ENCODE assay signal across 10 cellular contexts in the genomic region with DNA sequence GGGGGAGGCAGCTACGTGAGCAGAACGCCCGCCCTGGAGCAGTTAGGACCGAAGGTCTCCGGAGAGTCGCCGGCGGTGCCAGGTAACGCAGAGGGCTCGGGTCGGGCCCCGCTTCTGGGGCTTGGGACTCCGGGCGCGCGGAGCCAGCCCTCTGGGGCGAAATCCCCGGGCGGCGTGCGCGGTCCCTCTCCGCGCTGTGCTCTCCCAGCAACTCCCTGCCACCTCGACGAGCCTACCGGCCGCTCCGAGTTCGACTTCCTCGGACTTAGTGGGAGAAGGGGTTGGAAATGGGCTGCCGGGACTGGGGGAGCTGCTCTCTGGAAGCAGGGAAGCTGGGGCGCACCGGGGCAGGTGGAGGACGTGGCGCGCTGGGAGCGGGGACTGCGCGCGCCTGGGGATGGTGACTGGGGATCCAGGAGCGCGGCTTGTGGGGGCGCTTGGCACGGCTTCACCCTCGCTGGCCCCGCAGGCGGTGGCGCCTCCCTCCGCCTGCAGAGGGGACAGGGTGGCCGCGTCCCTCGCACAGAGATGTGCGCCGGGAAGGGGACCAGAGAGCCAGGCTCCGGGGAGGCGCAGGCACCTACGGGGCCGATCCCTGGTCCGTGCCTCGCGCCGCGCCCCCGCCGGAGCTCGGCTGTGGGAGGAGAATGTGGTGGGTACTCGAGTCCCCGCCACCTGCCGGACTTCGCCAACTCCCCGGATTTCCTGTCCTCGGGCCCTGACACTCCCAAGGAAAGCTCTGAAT. TPM values are rescaled to one million over a fixed set of nuclear protein-coding genes. Genes with fewer than 3 reads are reported as not detected.
A peak's percentile ranks its signal among the peaks of the same experiment; 100 is the strongest.
DNase-seq lines count a peak whose midpoint lies in the region; ATAC-seq and TF ChIP-seq lines count a peak whose summit lies in the region.
"Had no signal": no experiment of that assay in that cellular context is flagged by ENCODE, and none has a peak within 500 bp of the region (broad histone marks: within the 10 kb centered on the region; RNA-seq: fewer than 3 reads in every experiment).

No MANE protein-coding gene starts in this region.

- H3K9me3 ChIP-seq in HAP-1 (no peaks in the 10 kb centered on the region), iPS DF 6.9 (ENCODE audit: control insufficient read depth, insufficient read depth, low read length) (no peaks in the 10 kb centered on the region), gastrocnemius medialis (no peaks in the 10 kb centered on the region)
- H3K9me3 ChIP-seq: adrenal gland, right lobe of liver had no signal

- H3K27ac ChIP-seq in iPS DF 6.9 (ENCODE audit: low read length) (no peak overlapping the region), gastrocnemius medialis (peak overlapping the region in 1 of 4 donors; percentile 69), RWPE1 (no peak overlapping the region)
- H3K27ac ChIP-seq: adrenal gland, right lobe of liver had no signal

- ATAC-seq in gastrocnemius medialis = peak in 1 of 2 donors; percentile 16
- no peak for ATAC-seq in HG03139 (IDR thresholded peaks at IDR 0.05; ENCODE audit: unreplicated experiment)

- H3K4me1 ChIP-seq in HAP-1 = no peaks in the 10 kb centered on the region
- H3K4me1 ChIP-seq in iPS DF 6.9 (ENCODE audit: control insufficient read depth, insufficient read depth, low read length) = no peaks in the 10 kb centered on the region
- H3K4me1 ChIP-seq in gastrocnemius medialis = no peaks in the 10 kb centered on the region
- H3K4me1 ChIP-seq: adrenal gland had no signal

- peak overlapping the region; percentile 9 for H3K4me3 ChIP-seq in HAP-1
- peak overlapping the region; percentile 60; the same call in 1 of the 2 replicates for H3K4me3 ChIP-seq in iPS DF 6.9 (ENCODE audit: low read length)
- H3K4me3 ChIP-seq in gastrocnemius medialis = peak overlapping the region in 3 of 4 donors; percentile 25 to 46 (median 34)
- H3K4me3 ChIP-seq: right lobe of liver had no signal

- H3K27me3 ChIP-seq in HAP-1 (ENCODE audit: low read depth) = peaks cover 18% of the 10 kb centered on the region
- peaks cover 3% of the 10 kb centered on the region; the same call in 1 of the 2 replicates for H3K27me3 ChIP-seq in iPS DF 6.9 (ENCODE audit: control insufficient read depth, insufficient read depth, low read length)
- H3K27me3 ChIP-seq in gastrocnemius medialis = peaks cover 13 to 26% (median 22%) of the 10 kb centered on the region in 3 donors

- intact Hi-C loops in gastrocnemius medialis (cut with DNase I; ENCODE audit: low total_unique reads) = no loop called here

- CTCF ChIA-PET in RWPE1 (lab: Yijun Ruan, JAX) = interaction anchor here (0.5 to 0.7 kb wide), 2 partner anchors 527 to 1338 kb away, joined by 3 read pairs; no protein-coding TSS in a partner anchor

- DNase-seq in HAP-1 (ENCODE audit: low spot score in 2 of 2) (peak in 1 of 2 experiments; percentile 27), astrocyte of the hippocampus (ENCODE audit: low read depth, low spot score) (peak; percentile 58), iPS DF 6.9 (ENCODE audit: low read depth, low spot score) (no peak), gastrocnemius medialis (no peak), NCI-H187 (lab: John Stamatoyannopoulos, UW) (no peak), RWPE1 (ENCODE audit: low spot score) (no peak)
- no peak for DNase-seq in activated CD4-positive, alpha-beta T cell treated with anti-CD3 and anti-CD28 coated beads, Interleukin-2, amount 50 U/mL, for 48 hours
- DNase-seq: right lobe of liver had no signal

- TF ChIP-seq CTCF in gastrocnemius medialis (IDR thresholded peaks at IDR 0.05 in 4 of 5, conservative IDR thresholded peaks at IDR 0.05 in 1 of 5) (no peak), RWPE1 (conservative IDR thresholded peaks at IDR 0.05; ENCODE audit: low read depth) (no peak)

- TF ChIP-seq POLR2A in gastrocnemius medialis (IDR thresholded peaks at IDR 0.05) = no peak

- in situ Hi-C loops in HAP-1 (cut with MboI; ENCODE audit: low sequenced_read_pairs) (no loop called here), gastrocnemius medialis (cut with MboI; ENCODE audit: low sequenced_read_pairs in 4 of 4) (loop anchor here in 1 of 4 donors (25.0 kb wide), 1 partner anchor 103 kb away; no protein-coding TSS in a partner anchor)

- no peaks in the 10 kb centered on the region for H3K36me3 ChIP-seq in HAP-1 (replicated peaks)
- H3K36me3 ChIP-seq in iPS DF 6.9 (ENCODE audit: control insufficient read depth, insufficient read depth, low read length) = no peaks in the 10 kb centered on the region
- H3K36me3 ChIP-seq in gastrocnemius medialis = no peaks in the 10 kb centered on the region
- H3K36me3 ChIP-seq: adrenal gland, right lobe of liver had no signal

- POLR2A ChIA-PET in RWPE1 (lab: Yijun Ruan, JAX; ENCODE audit: low non-redundant PET) = no interaction called here

- WGBS in iPS DF 6.9 (ENCODE audit: insufficient coverage, insufficient read length) = no CpG with 5 or more reads among the region's 73 CpGs

RNA-seq across cellular contexts. Expression of a gene that starts 0.7 kb away (rescaled TPM):
- 10 to 100 TPM in 1 of 4 donors, 1 to 10 TPM in 2, under 1 TPM in 1; 0.51 to 19.6 (median 3.9) TPM for total RNA-seq in gastrocnemius medialis
- total RNA-seq: right lobe of liver had no signal

Comparison
In these comparisons a context has a peak if more than half of its experiments do, and no peak if none do; other contexts are left out.
1. H3K4me3 ChIP-seq: peak in every context shown above with its lines; median percentile 60 in iPS DF 6.9; 34 in gastrocnemius medialis; 9 in HAP-1.